2 cellular contexts compared by ENCODE assay signal in the genomic region with DNA sequence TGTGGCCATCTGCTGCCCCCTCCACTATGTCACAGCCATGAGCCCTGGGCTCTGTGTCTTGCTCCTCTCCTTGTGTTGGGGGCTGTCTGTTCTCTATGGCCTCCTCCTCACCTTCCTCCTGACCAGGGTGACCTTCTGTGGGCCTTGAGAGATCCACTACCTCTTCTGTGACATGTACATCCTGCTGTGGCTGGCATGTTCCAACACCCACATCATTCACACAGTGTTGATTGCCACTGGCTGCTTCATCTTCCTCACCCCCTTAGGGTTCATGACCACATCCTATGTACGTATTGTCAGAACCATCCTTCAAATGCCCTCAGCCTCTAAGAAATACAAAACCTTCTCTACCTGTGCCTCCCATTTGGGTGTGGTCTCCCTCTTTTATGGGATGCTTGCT. TPM values are rescaled to one million over a fixed set of nuclear protein-coding genes. Genes with fewer than 3 reads are reported as not detected.
"Had no signal": no experiment of that assay in that cellular context is flagged by ENCODE, and none has a peak within 500 bp of the region (broad histone marks: within the 10 kb centered on the region; RNA-seq: fewer than 3 reads in every experiment).

No MANE protein-coding gene starts in this region.

RNA-seq across cellular contexts. Expression of a gene that starts 33.6 kb away (rescaled TPM):
- total RNA-seq: G401, GM12878 had no signal
- polyA plus RNA-seq: GM12878 had no signal

RNA-seq across cellular contexts. Expression of a gene that starts 43.7 kb away (rescaled TPM):
- total RNA-seq: G401, GM12878 had no signal
- polyA plus RNA-seq: GM12878 had no signal

RNA-seq across cellular contexts. Expression of a gene that starts 57.1 kb away (rescaled TPM):
- total RNA-seq: G401, GM12878 had no signal
- polyA plus RNA-seq: GM12878 had no signal
